In genomic region chr11:65352783-65353182, GRCh38 we compare ENCODE assay signal across 9 cellular contexts. TPM values are rescaled to one million over a fixed set of nuclear protein-coding genes. Genes with fewer than 3 reads are reported as not detected.
DNase-seq lines count a peak whose midpoint lies in the region; ATAC-seq and TF ChIP-seq lines count a peak whose summit lies in the region.
"Had no signal": no experiment of that assay in that cellular context is flagged by ENCODE, and none has a peak within 500 bp of the region (broad histone marks: within the 10 kb centered on the region; RNA-seq: fewer than 3 reads in every experiment).

No MANE protein-coding gene starts in this region.

- no peak overlapping the region for H3K27ac ChIP-seq in OCI-LY3 (ENCODE audit: low read length)
- H3K27ac ChIP-seq in smooth muscle cell (ENCODE audit: low read depth), result no peak overlapping the region
- no peak overlapping the region for H3K27ac ChIP-seq in ovary

- 94% methylated on average over 3 of the region's 3 CpGs for WGBS in smooth muscle cell (ENCODE audit: low lambda C conversion rate)
- 54 to 68% (median 64%) methylated on average over 3 of the region's 3 CpGs for WGBS in ovary, 3 donors

- no peak overlapping the region for H3K9ac ChIP-seq in OCI-LY3 (ENCODE audit: low read length)
- H3K9ac ChIP-seq in smooth muscle cell (ENCODE audit: low read depth), result no peak overlapping the region

- no peak overlapping the region for H2AFZ ChIP-seq in OCI-LY3 (ENCODE audit: low read depth, low read length)
- H2AFZ ChIP-seq in smooth muscle cell (ENCODE audit: low read depth), result no peak overlapping the region

- H3K4me2 ChIP-seq in OCI-LY3 (ENCODE audit: low read length) (no peak overlapping the region), smooth muscle cell (no peak overlapping the region)

- H3K4me1 ChIP-seq in OCI-LY3 (ENCODE audit: low read length) (peaks cover 11% of the 10 kb centered on the region), smooth muscle cell (ENCODE audit: low read depth) (no peaks in the 10 kb centered on the region), ovary (ENCODE audit: insufficient read depth) (peaks cover 15% of the 10 kb centered on the region)

- no peak overlapping the region for H3K27ac Mint-ChIP-seq in stimulated activated memory B cell treated with anti-CD40 and anti-IgM and Interleukin-4, amounts not matched to agents 10 μg/mL and 1 μg/mL and 100 μg/mL, for 72 hours

- peaks cover 26% of the 10 kb centered on the region for H3K36me3 Mint-ChIP-seq in stimulated activated memory B cell treated with anti-CD40 and anti-IgM and Interleukin-4, amounts not matched to agents 10 μg/mL and 1 μg/mL and 100 μg/mL, for 72 hours

- no peaks in the 10 kb centered on the region for H3K79me2 ChIP-seq in OCI-LY3 (ENCODE audit: low read length)
- no peaks in the 10 kb centered on the region for H3K79me2 ChIP-seq in smooth muscle cell (ENCODE audit: low read depth)

- H3K27me3 ChIP-seq in OCI-LY3 (ENCODE audit: low read depth, low read length) (peaks cover 10% of the 10 kb centered on the region; the same call in 1 of the 2 replicates), smooth muscle cell (ENCODE audit: low read depth) (peaks cover 30% of the 10 kb centered on the region), ovary (no peaks in the 10 kb centered on the region)

- H3K4me3 ChIP-seq in OCI-LY3 (ENCODE audit: low read length), result no peak overlapping the region
- no peak overlapping the region for H3K4me3 ChIP-seq in smooth muscle cell
- no peak overlapping the region for H3K4me3 ChIP-seq in ovary

- DNase-seq in SKM-1 (lab: John Stamatoyannopoulos, UW; ENCODE audit: unreplicated experiment) (peak; percentile 5), SKM-1 treated with dmso at 0.1 percent for 144 hours (lab: John Stamatoyannopoulos, UW; ENCODE audit: unreplicated experiment) (no peak), dermis blood vessel endothelial cell (peak; percentile 32), smooth muscle cell (lab: John Stamatoyannopoulos, UW; ENCODE audit: unreplicated experiment) (no peak), ovary (no peak)
- DNase-seq: activated gamma-delta T cell had no signal

- H3K4me1 Mint-ChIP-seq in stimulated activated memory B cell treated with anti-CD40 and anti-IgM and Interleukin-4, amounts not matched to agents 10 μg/mL and 1 μg/mL and 100 μg/mL, for 72 hours, result peaks cover 24% of the 10 kb centered on the region

- TF ChIP-seq EP300 in ovary (IDR thresholded peaks at IDR 0.05), result no peak

- TF ChIP-seq CTCF in OCI-LY3 (IDR thresholded peaks at IDR 0.05; ENCODE audit: low read depth, low read length), result peak; percentile 43
- peak; percentile 35 for TF ChIP-seq CTCF in smooth muscle cell (IDR thresholded peaks at IDR 0.05; ENCODE audit: borderline replicate concordance, insufficient read depth, poor library complexity, severe bottlenecking)
- no peak for TF ChIP-seq CTCF in ovary (IDR thresholded peaks at IDR 0.05)

- H4K20me1 ChIP-seq in OCI-LY3 (ENCODE audit: insufficient read depth, low read length) (no peaks in the 10 kb centered on the region), smooth muscle cell (ENCODE audit: low read depth) (peaks cover 45% of the 10 kb centered on the region)

- no peaks in the 10 kb centered on the region for H3K9me3 Mint-ChIP-seq in stimulated activated memory B cell treated with anti-CD40 and anti-IgM and Interleukin-4, amounts not matched to agents 10 μg/mL and 1 μg/mL and 100 μg/mL, for 72 hours

- H3K36me3 ChIP-seq in OCI-LY3 (replicated peaks; ENCODE audit: low read depth, low read length) (peaks cover 34% of the 10 kb centered on the region), smooth muscle cell (ENCODE audit: low read depth) (peaks cover 14% of the 10 kb centered on the region), ovary (no peaks in the 10 kb centered on the region)

- intact Hi-C loops in ovary (cut with DNase I), result no loop called here

- peaks cover 26% of the 10 kb centered on the region for H3F3A ChIP-seq in smooth muscle cell (ENCODE audit: low read depth)

- TF ChIP-seq POLR2A in ovary (IDR thresholded peaks at IDR 0.05), result no peak

- ATAC-seq in stimulated activated memory B cell treated with anti-CD40 and anti-IgM and Interleukin-4, amounts not matched to agents 10 μg/mL and 1 μg/mL and 100 μg/mL, for 72 hours, result no peak
- ATAC-seq in HG02981 (IDR thresholded peaks at IDR 0.05; ENCODE audit: unreplicated experiment), result no peak

- H3K9me3 ChIP-seq in OCI-LY3 (ENCODE audit: insufficient read depth, low read length) (no peaks in the 10 kb centered on the region), smooth muscle cell (replicated peaks; ENCODE audit: low read depth) (no peaks in the 10 kb centered on the region), ovary (no peaks in the 10 kb centered on the region)

- no peak overlapping the region for H3K4me3 Mint-ChIP-seq in stimulated activated memory B cell treated with anti-CD40 and anti-IgM and Interleukin-4, amounts not matched to agents 10 μg/mL and 1 μg/mL and 100 μg/mL, for 72 hours

- no peaks in the 10 kb centered on the region for H3K27me3 Mint-ChIP-seq in stimulated activated memory B cell treated with anti-CD40 and anti-IgM and Interleukin-4, amounts not matched to agents 10 μg/mL and 1 μg/mL and 100 μg/mL, for 72 hours

RNA-seq across cellular contexts. Expression of gene TIGD3, which starts 1.8 kb away (rescaled TPM):
- total RNA-seq in dermis blood vessel endothelial cell (0.17 and 0.23 TPM in 2 replicates), smooth muscle cell (0.49 TPM in 1 of 2 replicates, not detected in the other), ovary (under 1 TPM in 6 of 7 donors, not detected in 1; 0.11 to 0.72 (median 0.34) TPM)
- polyA plus RNA-seq in smooth muscle cell (not detected in 2 replicates), ovary (under 1 TPM in 1 of 2 donors, not detected in 1; 0.31 TPM)

RNA-seq across cellular contexts. Expression of gene DPF2, which starts 19.1 kb away (rescaled TPM):
- total RNA-seq in dermis blood vessel endothelial cell, result 32.7 and 60.4 TPM in 2 replicates
- total RNA-seq in smooth muscle cell, result 40.1 and 40.5 TPM in 2 replicates
- 69.4 and 82.1 TPM in 2 replicates for polyA plus RNA-seq in smooth muscle cell
- 10 to 100 TPM; 49.7 to 99.1 (median 85.4) TPM for total RNA-seq in ovary
- polyA plus RNA-seq in ovary, result 10 to 100 TPM; 52.0 to 78.4 TPM

RNA-seq across cellular contexts. Expression of gene SLC25A45, which starts 29.7 kb away (rescaled TPM):
- 1.0 and 3.3 TPM in 2 replicates for total RNA-seq in dermis blood vessel endothelial cell
- total RNA-seq in smooth muscle cell, result 0.81 and 2.2 TPM in 2 replicates
- polyA plus RNA-seq in smooth muscle cell, result 3.4 and 7.7 TPM in 2 replicates
- 1 to 10 TPM; 3.2 to 8.7 (median 4.6) TPM for total RNA-seq in ovary
- 1 to 10 TPM; 2.7 to 3.4 TPM for polyA plus RNA-seq in ovary

RNA-seq across cellular contexts. Expression of gene FRMD8, which starts 33.7 kb away (rescaled TPM):
- total RNA-seq in dermis blood vessel endothelial cell (152 and 238 TPM in 2 replicates), smooth muscle cell (16.7 and 19.1 TPM in 2 replicates), ovary (10 to 100 TPM; 21.2 to 41.7 (median 25.5) TPM)
- polyA plus RNA-seq in smooth muscle cell (37.8 and 40.8 TPM in 2 replicates), ovary (10 to 100 TPM in 1 of 2 donors, 1 to 10 TPM in 1; 4.3 to 15.8 TPM)

RNA-seq across cellular contexts. Expression of gene CDC42EP2, which starts 38.1 kb away (rescaled TPM):
- total RNA-seq in dermis blood vessel endothelial cell (11.4 and 12.3 TPM in 2 replicates), smooth muscle cell (0.94 and 4.0 TPM in 2 replicates), ovary (10 to 100 TPM; 13.7 to 46.9 (median 20.1) TPM)
- polyA plus RNA-seq in smooth muscle cell (7.8 and 13.0 TPM in 2 replicates), ovary (1 to 10 TPM in 1 of 2 donors, under 1 TPM in 1; 0.48 to 8.0 TPM)

Comparison
In these comparisons a context has a peak if more than half of its experiments do, and no peak if none do; other contexts are left out.
1. DNase-seq: peak in SKM-1 (single experiment) and dermis blood vessel endothelial cell (single experiment); none in SKM-1 treated with dmso at 0.1 percent for 144 hours (single experiment), smooth muscle cell (single experiment) and ovary (0 of 5).
2. CTCF ChIP-seq: peak in OCI-LY3 (single experiment) and smooth muscle cell (single experiment); none in ovary (0 of 3).